ENCODE assay signal across 16 cellular contexts in genomic region chr2:172403881-172404470, GRCh38.
"Had no signal": no experiment of that assay in that cellular context is flagged by ENCODE, and none has a peak within 500 bp of the region (broad histone marks: within the 10 kb centered on the region; RNA-seq: fewer than 3 reads in every experiment).

No MANE protein-coding gene starts in this region.

- H3K4me3 ChIP-seq: ovary, skin epidermis, stomach, tibial artery, vagina had no signal

- H3K36me3 ChIP-seq: ovary, stomach, tibial artery, vagina had no signal

- ATAC-seq: activated T-helper 17 cell treated with anti-CD3 and anti-CD28 coated beads, Interleukin-2, amount 50 U/mL, for 72 hours; T-helper 17 cell had no signal

- H3K27me3 ChIP-seq: ovary, stomach, tibial artery, vagina had no signal

- DNase-seq: activated CD4-positive, alpha-beta T cell treated with anti-CD3 and anti-CD28 coated beads, Interleukin-2, amount 50 U/mL, for 1 hour; activated CD4-positive, CD25-positive, alpha-beta regulatory T cell; activated naive CD4-positive, alpha-beta T cell treated with anti-CD3 and anti-CD28 coated beads, Interleukin-2, amount 10 ng/mL, durations not matched to agents 7 days and 5 days; activated T-cell treated with anti-CD3 and anti-CD28 coated beads for 4 hours; cerebellar nuclear complex; glutamatergic neuron; ovary; stimulated activated CD4-positive, alpha-beta T cell treated with anti-CD3 and anti-CD28 coated beads, Interleukin-4, amount 100 ng/mL, for 4 hours; stomach; T-helper 17 cell; tibial artery had no signal

- H3K9me3 ChIP-seq: ovary, stomach, tibial artery, vagina had no signal

- FAIRE-seq: islet of Langerhans, TTC549 had no signal

- H3K27ac ChIP-seq: ovary, tibial artery, vagina had no signal
